In genomic region chr5:16936150-16937022, GRCh38 we compare ENCODE assay signal across 1 cellular context.
TF ChIP-seq lines count a peak whose summit lies in the region.

TSS of gene MYO10 (minus strand) at chr5:16936288. CDS start at chr5:16935808, 480 bp downstream.

TF ChIP-seq in HEK293, 187 proteins besides CTCF, POLR2A, EP300 and RAD21 (continued from another document and continues in another):
- no peak for TF ChIP-seq ZNF621 (tag by site-specific recombination; IDR thresholded peaks at IDR 0.05)
- no peak for TF ChIP-seq GLI2 (tag by site-specific recombination; IDR thresholded peaks at IDR 0.05; ENCODE audit: borderline replicate concordance, low read depth)
- TF ChIP-seq ZNF311 (tag by site-specific recombination; IDR thresholded peaks at IDR 0.05; ENCODE audit: borderline replicate concordance), result no peak
- no peak for TF ChIP-seq ZNF654 (tag by site-specific recombination; IDR thresholded peaks at IDR 0.05; ENCODE audit: low read depth)
- TF ChIP-seq ZNF239 (tag by site-specific recombination; IDR thresholded peaks at IDR 0.05), result no peak
- no peak for TF ChIP-seq ZNF26 (tag by site-specific recombination; IDR thresholded peaks at IDR 0.05)
- no peak for TF ChIP-seq ELK4 (IDR thresholded peaks at IDR 0.05; ENCODE audit: borderline replicate concordance, low read depth, low read length)
- TF ChIP-seq YY2 (tag by site-specific recombination; IDR thresholded peaks at IDR 0.05), result no peak
- no peak for TF ChIP-seq ZNF23 (tag by site-specific recombination; IDR thresholded peaks at IDR 0.05; ENCODE audit: borderline replicate concordance)
- TF ChIP-seq OVOL3 (tag by site-specific recombination; IDR thresholded peaks at IDR 0.05), result no peak
- no peak for TF ChIP-seq ZNF785 (tag by site-specific recombination; IDR thresholded peaks at IDR 0.05)
- TF ChIP-seq ZNF501 (tag by site-specific recombination; IDR thresholded peaks at IDR 0.05), result peak; percentile 64
- TF ChIP-seq ZFHX2 (tag by site-specific recombination; conservative IDR thresholded peaks at IDR 0.05), result peak; percentile 76
- no peak for TF ChIP-seq ZNF211 (tag by site-specific recombination; IDR thresholded peaks at IDR 0.05; ENCODE audit: low read depth)
- TF ChIP-seq ZNF580 (tag by site-specific recombination; IDR thresholded peaks at IDR 0.05), result no peak
- peak; percentile 64; the same call in 1 of the 2 replicates for TF ChIP-seq BCL11B (tag by site-specific recombination; IDR thresholded peaks at IDR 0.05; ENCODE audit: low read depth)
- no peak for TF ChIP-seq ZNF18 (tag by site-specific recombination; IDR thresholded peaks at IDR 0.05)
- TF ChIP-seq ZNF350 (tag by site-specific recombination; IDR thresholded peaks at IDR 0.05), result no peak
- no peak for TF ChIP-seq ZNF560 (tag by site-specific recombination; IDR thresholded peaks at IDR 0.05; ENCODE audit: borderline replicate concordance)
- no peak for TF ChIP-seq ZNF37A (tag by site-specific recombination; IDR thresholded peaks at IDR 0.05)
- TF ChIP-seq AEBP2 (tag by site-specific recombination; IDR thresholded peaks at IDR 0.05; ENCODE audit: borderline replicate concordance), result no peak
- no peak for TF ChIP-seq ZNF214 (tag by site-specific recombination; IDR thresholded peaks at IDR 0.05; ENCODE audit: borderline replicate concordance)
- 0 out of 2 replicates have a peak, but pooled peaks have one; percentile 3 for TF ChIP-seq ZNF596 (tag by site-specific recombination; IDR thresholded peaks at IDR 0.05)
- TF ChIP-seq SALL2 (tag by site-specific recombination; IDR thresholded peaks at IDR 0.05; ENCODE audit: borderline replicate concordance), result no peak
- peak; percentile 95 for TF ChIP-seq KLF8 (tag by site-specific recombination; IDR thresholded peaks at IDR 0.05)
- TF ChIP-seq ZNF548 (tag by site-specific recombination; IDR thresholded peaks at IDR 0.05), result no peak
- TF ChIP-seq ZNF792 (tag by site-specific recombination; IDR thresholded peaks at IDR 0.05), result no peak
- no peak for TF ChIP-seq ZNF146 (tag by site-specific recombination; IDR thresholded peaks at IDR 0.05)
- no peak for TF ChIP-seq ZNF184 (tag by site-specific recombination; IDR thresholded peaks at IDR 0.05)
- no peak for TF ChIP-seq ZNF837 (tag by site-specific recombination; IDR thresholded peaks at IDR 0.05)
- no peak for TF ChIP-seq PRDM2 (tag by site-specific recombination; IDR thresholded peaks at IDR 0.05; ENCODE audit: borderline replicate concordance)
- TF ChIP-seq KLF10 (tag by site-specific recombination; IDR thresholded peaks at IDR 0.05), result peak; percentile 71; the same call in 1 of the 2 replicates
- peak; percentile 86 for TF ChIP-seq SP3 (tag by site-specific recombination; IDR thresholded peaks at IDR 0.05)
- TF ChIP-seq ZNF341 (tag by site-specific recombination; IDR thresholded peaks at IDR 0.05; ENCODE audit: low read depth), result peak; percentile 28
- TF ChIP-seq, protein P1, sequence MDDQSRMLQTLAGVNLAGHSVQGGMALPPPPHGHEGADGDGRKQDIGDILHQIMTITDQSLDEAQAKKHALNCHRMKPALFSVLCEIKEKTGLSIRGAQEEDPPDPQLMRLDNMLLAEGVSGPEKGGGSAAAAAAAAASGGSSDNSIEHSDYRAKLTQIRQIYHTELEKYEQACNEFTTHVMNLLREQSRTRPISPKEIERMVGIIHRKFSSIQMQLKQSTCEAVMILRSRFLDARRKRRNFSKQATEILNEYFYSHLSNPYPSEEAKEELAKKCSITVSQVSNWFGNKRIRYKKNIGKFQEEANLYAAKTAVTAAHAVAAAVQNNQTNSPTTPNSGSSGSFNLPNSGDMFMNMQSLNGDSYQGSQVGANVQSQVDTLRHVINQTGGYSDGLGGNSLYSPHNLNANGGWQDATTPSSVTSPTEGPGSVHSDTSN (CRISPR knock-in tag; IDR thresholded peaks at IDR 0.05), result no peak
- TF ChIP-seq ZNF335 (tag by site-specific recombination; conservative IDR thresholded peaks at IDR 0.05), result peak; percentile 55
- no peak for TF ChIP-seq ZNF391 (tag by site-specific recombination; IDR thresholded peaks at IDR 0.05; ENCODE audit: borderline replicate concordance, low read depth)
- peak; percentile 96 for TF ChIP-seq ZNF600 (tag by site-specific recombination; IDR thresholded peaks at IDR 0.05)
- no peak for TF ChIP-seq ZNF626 (tag by site-specific recombination; IDR thresholded peaks at IDR 0.05)
- TF ChIP-seq ZNF677 (tag by site-specific recombination; IDR thresholded peaks at IDR 0.05), result no peak
- no peak for TF ChIP-seq ZNF362 (tag by site-specific recombination; IDR thresholded peaks at IDR 0.05)
- no peak for TF ChIP-seq ZBTB1 (tag by site-specific recombination; IDR thresholded peaks at IDR 0.05)
- TF ChIP-seq ZNF292 (tag by site-specific recombination; IDR thresholded peaks at IDR 0.05; ENCODE audit: borderline replicate concordance, low read depth), result no peak
- peak; percentile 94 for TF ChIP-seq KLF9 (tag by site-specific recombination; IDR thresholded peaks at IDR 0.05; ENCODE audit: low read depth)
- no peak for TF ChIP-seq HIC1 (tag by site-specific recombination; IDR thresholded peaks at IDR 0.05)
- TF ChIP-seq, protein P2, sequence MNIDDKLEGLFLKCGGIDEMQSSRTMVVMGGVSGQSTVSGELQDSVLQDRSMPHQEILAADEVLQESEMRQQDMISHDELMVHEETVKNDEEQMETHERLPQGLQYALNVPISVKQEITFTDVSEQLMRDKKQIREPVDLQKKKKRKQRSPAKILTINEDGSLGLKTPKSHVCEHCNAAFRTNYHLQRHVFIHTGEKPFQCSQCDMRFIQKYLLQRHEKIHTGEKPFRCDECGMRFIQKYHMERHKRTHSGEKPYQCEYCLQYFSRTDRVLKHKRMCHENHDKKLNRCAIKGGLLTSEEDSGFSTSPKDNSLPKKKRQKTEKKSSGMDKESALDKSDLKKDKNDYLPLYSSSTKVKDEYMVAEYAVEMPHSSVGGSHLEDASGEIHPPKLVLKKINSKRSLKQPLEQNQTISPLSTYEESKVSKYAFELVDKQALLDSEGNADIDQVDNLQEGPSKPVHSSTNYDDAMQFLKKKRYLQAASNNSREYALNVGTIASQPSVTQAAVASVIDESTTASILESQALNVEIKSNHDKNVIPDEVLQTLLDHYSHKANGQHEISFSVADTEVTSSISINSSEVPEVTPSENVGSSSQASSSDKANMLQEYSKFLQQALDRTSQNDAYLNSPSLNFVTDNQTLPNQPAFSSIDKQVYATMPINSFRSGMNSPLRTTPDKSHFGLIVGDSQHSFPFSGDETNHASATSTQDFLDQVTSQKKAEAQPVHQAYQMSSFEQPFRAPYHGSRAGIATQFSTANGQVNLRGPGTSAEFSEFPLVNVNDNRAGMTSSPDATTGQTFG (tag by site-specific recombination; IDR thresholded peaks at IDR 0.05; ENCODE audit: borderline replicate concordance), result no peak
